Comparison of ENCODE assay signal across 31 cellular contexts in genomic region chr22:21968452-21969129, GRCh38.
"Had no signal": no experiment of that assay in that cellular context is flagged by ENCODE, and none has a peak within 500 bp of the region (broad histone marks: within the 10 kb centered on the region; RNA-seq: fewer than 3 reads in every experiment).

No MANE protein-coding gene starts in this region.

- H3K27me3 Mint-ChIP-seq: activated CD4-positive, alpha-beta memory T cell treated with anti-CD3 and anti-CD28 coated beads for 36 hours; activated CD4-positive, alpha-beta T cell treated with anti-CD3 and anti-CD28 coated beads for 36 hours; activated CD4-positive, alpha-beta T cell treated with anti-CD3 and anti-CD28 coated beads, Interleukin-2, amount 10 ng/mL, durations not matched to agents 24 days and 14 days; activated CD8-positive, alpha-beta memory T cell treated with anti-CD3 and anti-CD28 coated beads, Interleukin-2, amount 10 ng/mL, durations not matched to agents 7 days and 5 days; activated naive CD4-positive, alpha-beta T cell treated with anti-CD3 and anti-CD28 coated beads, Interleukin-2, amount 50 U/mL, for 24 hours; activated naive CD8-positive, alpha-beta T cell treated with anti-CD3 and anti-CD28 coated beads for 36 hours; brain; effector memory CD8-positive, alpha-beta T cell had no signal

- H3K4me3 ChIP-seq: ascending aorta, breast epithelium, cardiac muscle cell, coronary artery, esophagus squamous epithelium, gastroesophageal sphincter, heart right ventricle had no signal

- DNase-seq: activated CD4-positive, alpha-beta memory T cell treated with anti-CD3 and anti-CD28 coated beads for 36 hours; activated CD4-positive, alpha-beta T cell treated with anti-CD3 and anti-CD28 coated beads for 36 hours; activated CD4-positive, alpha-beta T cell treated with anti-CD3 and anti-CD28 coated beads, Interleukin-2, amount 10 ng/mL, durations not matched to agents 24 days and 14 days; activated CD4-positive, CD25-positive, alpha-beta regulatory T cell; activated CD4-positive, CD25-positive, alpha-beta regulatory T cell treated with anti-CD3 and anti-CD28 coated beads, Interleukin-2, amount 50 U/mL, for 72 hours; activated CD8-positive, alpha-beta memory T cell treated with anti-CD3 and anti-CD28 coated beads, Interleukin-2, amount 10 ng/mL, durations not matched to agents 7 days and 5 days; activated CD8-positive, alpha-beta memory T cell treated with anti-CD3 and anti-CD28 coated beads, Interleukin-2, amount 50 U/mL, for 4 hours; activated CD8-positive, alpha-beta T cell treated with anti-CD3 and anti-CD28 coated beads, Interleukin-2, amount 10 ng/mL, durations not matched to agents 7 days and 5 days; activated effector memory CD4-positive, alpha-beta T cell treated with anti-CD3 and anti-CD28 coated beads, Interleukin-2, amount 50 U/mL, for 16 hours; activated naive CD4-positive, alpha-beta T cell treated with anti-CD3 and anti-CD28 coated beads for 36 hours; activated naive CD8-positive, alpha-beta T cell treated with anti-CD3 and anti-CD28 coated beads for 36 hours; activated T-cell treated with anti-CD3 and anti-CD28 coated beads, Interleukin-2, amount 50 U/mL, for 1 hour; central memory CD4-positive, alpha-beta T cell; cerebellar nuclear complex; dermis blood vessel endothelial cell; effector CD4-positive, alpha-beta T cell; effector memory CD8-positive, alpha-beta T cell; esophagus squamous epithelium; foreskin melanocyte; heart right ventricle; T-helper 1 cell; T-helper 2 cell had no signal

- H3K9me3 ChIP-seq: ascending aorta, breast epithelium, esophagus squamous epithelium, gastroesophageal sphincter, heart right ventricle had no signal

- H3K4me1 Mint-ChIP-seq: activated CD4-positive, alpha-beta T cell treated with anti-CD3 and anti-CD28 coated beads for 36 hours; activated CD4-positive, alpha-beta T cell treated with anti-CD3 and anti-CD28 coated beads, Interleukin-2, amount 10 ng/mL, durations not matched to agents 24 days and 14 days; activated CD8-positive, alpha-beta memory T cell treated with anti-CD3 and anti-CD28 coated beads, Interleukin-2, amount 10 ng/mL, durations not matched to agents 7 days and 5 days; activated naive CD4-positive, alpha-beta T cell treated with anti-CD3 and anti-CD28 coated beads, Interleukin-2, amount 50 U/mL, for 24 hours; activated naive CD8-positive, alpha-beta T cell treated with anti-CD3 and anti-CD28 coated beads for 36 hours; brain had no signal

- ATAC-seq: activated CD4-positive, alpha-beta T cell treated with anti-CD3 and anti-CD28 coated beads for 36 hours; activated CD8-positive, alpha-beta memory T cell treated with anti-CD3 and anti-CD28 coated beads, Interleukin-2, amount 10 ng/mL, durations not matched to agents 7 days and 5 days; activated CD8-positive, alpha-beta T cell treated with anti-CD3 and anti-CD28 coated beads, Interleukin-2, amount 10 ng/mL, durations not matched to agents 7 days and 5 days; effector memory CD8-positive, alpha-beta T cell; gastroesophageal sphincter; heart right ventricle had no signal

- H3K9me3 Mint-ChIP-seq: activated CD4-positive, alpha-beta memory T cell treated with anti-CD3 and anti-CD28 coated beads for 36 hours; activated CD4-positive, alpha-beta T cell treated with anti-CD3 and anti-CD28 coated beads, Interleukin-2, amount 10 ng/mL, durations not matched to agents 24 days and 14 days; activated naive CD4-positive, alpha-beta T cell treated with anti-CD3 and anti-CD28 coated beads for 36 hours; activated naive CD4-positive, alpha-beta T cell treated with anti-CD3 and anti-CD28 coated beads, Interleukin-2, amount 50 U/mL, for 24 hours; activated naive CD8-positive, alpha-beta T cell treated with anti-CD3 and anti-CD28 coated beads for 36 hours; activated T-helper 2 cell treated with anti-CD3 and anti-CD28 coated beads, Interferon-gamma antibody, Interleukin-2, Interleukin-4, amounts not matched to agents 10 μg/mL and 5 μg/mL and 100 μg/mL, durations not matched to agents 14 hours and 24 hours and 36 hours; brain; effector memory CD8-positive, alpha-beta T cell had no signal

- H3K27ac Mint-ChIP-seq: activated CD4-positive, alpha-beta memory T cell treated with anti-CD3 and anti-CD28 coated beads for 36 hours; activated CD4-positive, alpha-beta T cell treated with anti-CD3 and anti-CD28 coated beads for 36 hours; activated CD4-positive, alpha-beta T cell treated with anti-CD3 and anti-CD28 coated beads, Interleukin-2, amount 10 ng/mL, durations not matched to agents 24 days and 14 days; activated CD8-positive, alpha-beta memory T cell treated with anti-CD3 and anti-CD28 coated beads, Interleukin-2, amount 10 ng/mL, durations not matched to agents 7 days and 5 days; activated CD8-positive, alpha-beta T cell treated with anti-CD3 and anti-CD28 coated beads, Interleukin-2, amount 10 ng/mL, durations not matched to agents 7 days and 5 days; activated naive CD4-positive, alpha-beta T cell treated with anti-CD3 and anti-CD28 coated beads for 36 hours; activated naive CD4-positive, alpha-beta T cell treated with anti-CD3 and anti-CD28 coated beads, Interleukin-2, amount 50 U/mL, for 24 hours; activated naive CD8-positive, alpha-beta T cell treated with anti-CD3 and anti-CD28 coated beads for 36 hours; activated T-helper 2 cell treated with anti-CD3 and anti-CD28 coated beads, Interferon-gamma antibody, Interleukin-2, Interleukin-4, amounts not matched to agents 10 μg/mL and 5 μg/mL and 100 μg/mL, durations not matched to agents 14 hours and 24 hours and 36 hours; brain; effector memory CD8-positive, alpha-beta T cell had no signal

- H3K27ac ChIP-seq: ascending aorta, breast epithelium, cardiac muscle cell, coronary artery, epithelial cell of prostate, esophagus squamous epithelium, gastroesophageal sphincter, heart right ventricle had no signal

- H3K27me3 ChIP-seq: ascending aorta, breast epithelium, cardiac muscle cell, esophagus squamous epithelium, gastroesophageal sphincter, heart right ventricle had no signal

- H3K4me1 ChIP-seq: ascending aorta, breast epithelium, esophagus squamous epithelium, gastroesophageal sphincter, heart right ventricle had no signal

- H3K4me3 Mint-ChIP-seq: activated CD4-positive, alpha-beta memory T cell treated with anti-CD3 and anti-CD28 coated beads for 36 hours; activated CD4-positive, alpha-beta T cell treated with anti-CD3 and anti-CD28 coated beads for 36 hours; activated CD4-positive, alpha-beta T cell treated with anti-CD3 and anti-CD28 coated beads, Interleukin-2, amount 10 ng/mL, durations not matched to agents 24 days and 14 days; activated CD8-positive, alpha-beta memory T cell treated with anti-CD3 and anti-CD28 coated beads, Interleukin-2, amount 10 ng/mL, durations not matched to agents 7 days and 5 days; activated CD8-positive, alpha-beta T cell treated with anti-CD3 and anti-CD28 coated beads, Interleukin-2, amount 10 ng/mL, durations not matched to agents 7 days and 5 days; activated naive CD4-positive, alpha-beta T cell treated with anti-CD3 and anti-CD28 coated beads for 36 hours; activated naive CD4-positive, alpha-beta T cell treated with anti-CD3 and anti-CD28 coated beads, Interleukin-2, amount 50 U/mL, for 24 hours; activated naive CD8-positive, alpha-beta T cell treated with anti-CD3 and anti-CD28 coated beads for 36 hours; brain; effector memory CD8-positive, alpha-beta T cell had no signal
